In the genomic region with DNA sequence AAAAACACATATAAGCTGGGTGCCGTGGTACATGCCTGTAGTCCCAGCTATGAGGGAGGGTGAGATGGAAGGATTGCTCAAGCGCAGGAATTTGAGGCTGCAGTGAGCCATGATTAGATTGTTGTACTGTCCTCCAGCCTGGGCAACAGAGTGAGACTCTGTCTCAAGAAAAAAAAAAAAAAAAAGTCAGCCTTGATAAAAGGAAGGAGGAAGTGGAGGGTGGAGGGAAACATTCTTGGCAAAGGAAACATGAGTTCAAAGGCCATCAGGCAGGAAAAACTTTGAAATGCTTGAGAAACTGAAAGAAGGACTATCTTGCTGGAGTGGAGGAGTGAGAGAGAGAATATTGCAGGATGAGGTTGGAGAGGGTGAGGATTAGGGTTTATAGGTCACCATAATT, we compare ENCODE assay signal across 25 cellular contexts. TPM values are rescaled to one million over a fixed set of nuclear protein-coding genes. Genes with fewer than 3 reads are reported as not detected.
"Had no signal": no experiment of that assay in that cellular context is flagged by ENCODE, and none has a peak within 500 bp of the region (broad histone marks: within the 10 kb centered on the region; RNA-seq: fewer than 3 reads in every experiment).

No MANE protein-coding gene starts in this region.

- H3K36me3 ChIP-seq: ascending aorta, brain microvascular endothelial cell, esophagus squamous epithelium, heart right ventricle, lower lobe of right lung, right lobe of liver, uterus had no signal

- H3K9me3 ChIP-seq: ascending aorta, esophagus squamous epithelium, lower lobe of right lung, right lobe of liver, uterus had no signal

- H3K27me3 ChIP-seq: ascending aorta, brain microvascular endothelial cell, esophagus squamous epithelium, heart right ventricle, right lobe of liver, uterus had no signal

- H3K27ac ChIP-seq: ascending aorta, brain microvascular endothelial cell, coronary artery, esophagus squamous epithelium, heart right ventricle, lower lobe of right lung, parathyroid adenoma, right lobe of liver, skin epidermis, uterus, VCaP had no signal

- H3K9ac ChIP-seq: parathyroid adenoma had no signal

- H3K4me1 ChIP-seq: ascending aorta, esophagus squamous epithelium, heart right ventricle, lower lobe of right lung, parathyroid adenoma, right lobe of liver, uterus had no signal

- H3K4me3 ChIP-seq: ascending aorta, coronary artery, esophagus squamous epithelium, heart right ventricle, lower lobe of right lung, right lobe of liver, skin epidermis, uterus had no signal

- DNase-seq: activated CD4-positive, alpha-beta T cell treated with anti-CD3 and anti-CD28 coated beads, Interleukin-2, amount 10 ng/mL, durations not matched to agents 7 days and 5 days; activated CD4-positive, CD25-positive, alpha-beta regulatory T cell treated with anti-CD3 and anti-CD28 coated beads, Interleukin-2, amount 50 U/mL, for 72 hours; activated CD8-positive, alpha-beta memory T cell treated with anti-CD3 and anti-CD28 coated beads, Interleukin-2, amount 10 ng/mL, durations not matched to agents 7 days and 5 days; activated CD8-positive, alpha-beta T cell treated with anti-CD3 and anti-CD28 coated beads for 36 hours; activated effector memory CD4-positive, alpha-beta T cell treated with anti-CD3 and anti-CD28 coated beads, Interleukin-2, amount 50 U/mL, for 16 hours; activated naive CD4-positive, alpha-beta T cell treated with anti-CD3 and anti-CD28 coated beads, Interleukin-2, amount 50 U/mL, for 16 hours; activated T-cell treated with anti-CD3 and anti-CD28 coated beads for 4 hours; brain microvascular endothelial cell; central memory CD4-positive, alpha-beta T cell; esophagus squamous epithelium; heart right ventricle; lower lobe of right lung; mesendoderm; naive B cell; nucleus accumbens; right lobe of liver; stimulated activated CD4-positive, alpha-beta T cell treated with anti-CD3 and anti-CD28 coated beads, Interleukin-2, amount 100 ng/mL, for 24 hours; T1000; uterus had no signal

- ATAC-seq: activated CD8-positive, alpha-beta memory T cell treated with anti-CD3 and anti-CD28 coated beads, Interleukin-2, amount 10 ng/mL, durations not matched to agents 7 days and 5 days; activated CD8-positive, alpha-beta T cell treated with anti-CD3 and anti-CD28 coated beads for 36 hours; heart right ventricle; lower lobe of right lung; right lobe of liver; stimulated activated memory B cell treated with anti-CD40 and anti-IgM and Interleukin-4, amounts not matched to agents 10 μg/mL and 1 μg/mL and 100 μg/mL, for 72 hours had no signal

RNA-seq across cellular contexts. Expression of gene SLC4A9, which starts 23.3 kb away (rescaled TPM):
- total RNA-seq: ascending aorta, right lobe of liver had no signal
